7 cellular contexts compared by ENCODE assay signal in genomic region chr10:6201511-6201975, GRCh38. TPM values are rescaled to one million over a fixed set of nuclear protein-coding genes. Genes with fewer than 3 reads are reported as not detected.
DNase-seq lines count a peak whose midpoint lies in the region; ATAC-seq and TF ChIP-seq lines count a peak whose summit lies in the region.

No MANE protein-coding gene starts in this region.

- no peak for TF ChIP-seq EP300 in neural cell (conservative IDR thresholded peaks at IDR 0.05; ENCODE audit: poor library complexity, severe bottlenecking)

- no peaks in the 10 kb centered on the region for H3K9me3 ChIP-seq in neural cell (ENCODE audit: low read length)

- ATAC-seq in GM18858 (IDR thresholded peaks at IDR 0.05; ENCODE audit: unreplicated experiment): peak; percentile 53
- peak; percentile 28 for ATAC-seq in HG02938 (IDR thresholded peaks at IDR 0.05; ENCODE audit: unreplicated experiment)
- peak; percentile 64 to 68 for ATAC-seq in activated T-cell treated with anti-CD3 and anti-CD28 coated beads, Interleukin-2, amount 50 U/mL, for 72 hours (replicated peaks in 1 of 2)
- peak; percentile 76 for ATAC-seq in stimulated activated naive CD8-positive, alpha-beta T cell treated with anti-CD3 and anti-CD28 coated beads, Interleukin-15, amount 100 ng/mL, for 72 hours

- peaks cover 15% of the 10 kb centered on the region for H3K27me3 ChIP-seq in neural cell (ENCODE audit: insufficient read depth, low read depth, low read length)

- no peak for TF ChIP-seq RAD21 in neural cell (conservative IDR thresholded peaks at IDR 0.05)

- H3K4me3 Mint-ChIP-seq in activated T-cell treated with anti-CD3 and anti-CD28 coated beads, Interleukin-2, amount 50 U/mL, for 72 hours: peak overlapping the region; percentile 88 to 94
- peak overlapping the region; percentile 89 to 99 for H3K4me3 Mint-ChIP-seq in stimulated activated naive CD8-positive, alpha-beta T cell treated with anti-CD3 and anti-CD28 coated beads, Interleukin-15, amount 100 ng/mL, for 72 hours

- DNase-seq in NOMO-1 treated with DMSO at 0.1 percent for 48 hours (lab: John Stamatoyannopoulos, UW; ENCODE audit: unreplicated experiment) (peak; percentile 57), fibroblast of mammary gland (ENCODE audit: low read depth) (peak; percentile 31)
- DNase-seq in activated T-cell treated with anti-CD3 and anti-CD28 coated beads, Interleukin-2, amount 50 U/mL, for 72 hours: peak; percentile 85 to 89
- peak; percentile 78 to 85 for DNase-seq in stimulated activated naive CD8-positive, alpha-beta T cell treated with anti-CD3 and anti-CD28 coated beads, Interleukin-15, amount 100 ng/mL, for 72 hours

- H3K9me3 Mint-ChIP-seq in activated T-cell treated with anti-CD3 and anti-CD28 coated beads, Interleukin-2, amount 50 U/mL, for 72 hours: no peaks in the 10 kb centered on the region
- no peaks in the 10 kb centered on the region for H3K9me3 Mint-ChIP-seq in stimulated activated naive CD8-positive, alpha-beta T cell treated with anti-CD3 and anti-CD28 coated beads, Interleukin-15, amount 100 ng/mL, for 72 hours

- H3K27ac ChIP-seq in neural cell (ENCODE audit: low read length): no peak overlapping the region

- peak overlapping the region; percentile 43 for H3K4me3 ChIP-seq in fibroblast of mammary gland (ENCODE audit: control insufficient read depth, low read depth, low read length)
- H3K4me3 ChIP-seq in neural cell (ENCODE audit: low read length): peak overlapping the region; percentile 96

- H3K79me2 ChIP-seq in neural cell (replicated peaks; ENCODE audit: insufficient read depth, low read length): peaks cover 22% of the 10 kb centered on the region

- TF ChIP-seq CTCF in fibroblast of mammary gland (conservative IDR thresholded peaks at IDR 0.05; ENCODE audit: control insufficient read depth, insufficient read depth, low read depth, low read length): no peak
- TF ChIP-seq CTCF in neural cell (IDR thresholded peaks at IDR 0.05; ENCODE audit: poor library complexity, severe bottlenecking): no peak

- no peaks in the 10 kb centered on the region for H4K20me1 ChIP-seq in neural cell (ENCODE audit: insufficient read depth)

- peak overlapping the region; percentile 71 for H3K27ac Mint-ChIP-seq in activated T-cell treated with anti-CD3 and anti-CD28 coated beads, Interleukin-2, amount 50 U/mL, for 72 hours
- H3K27ac Mint-ChIP-seq in stimulated activated naive CD8-positive, alpha-beta T cell treated with anti-CD3 and anti-CD28 coated beads, Interleukin-15, amount 100 ng/mL, for 72 hours: peak overlapping the region; percentile 34 to 89

- H3K36me3 ChIP-seq in neural cell (ENCODE audit: insufficient read depth, low read length): no peaks in the 10 kb centered on the region

- peaks cover 31% of the 10 kb centered on the region for H3K4me1 Mint-ChIP-seq in activated T-cell treated with anti-CD3 and anti-CD28 coated beads, Interleukin-2, amount 50 U/mL, for 72 hours (ENCODE audit: low read depth)
- peaks cover 47% of the 10 kb centered on the region for H3K4me1 Mint-ChIP-seq in stimulated activated naive CD8-positive, alpha-beta T cell treated with anti-CD3 and anti-CD28 coated beads, Interleukin-15, amount 100 ng/mL, for 72 hours

- peak overlapping the region; percentile 88 for H3K4me2 ChIP-seq in neural cell (ENCODE audit: low read length)

- no peak overlapping the region for H2AFZ ChIP-seq in neural cell (ENCODE audit: low read depth, low read length)

- H3F3A ChIP-seq in neural cell (ENCODE audit: insufficient read depth, low read length, poor library complexity, severe bottlenecking): peaks cover 2% of the 10 kb centered on the region

- H3K36me3 Mint-ChIP-seq in activated T-cell treated with anti-CD3 and anti-CD28 coated beads, Interleukin-2, amount 50 U/mL, for 72 hours (ENCODE audit: insufficient read depth in 2 of 2): peaks cover 7 to 15% of the 10 kb centered on the region in 2 donors

- no peaks in the 10 kb centered on the region for H3K9me2 ChIP-seq in neural cell (ENCODE audit: insufficient read depth, low read length)

- H3K9ac ChIP-seq in neural cell (ENCODE audit: low read length): no peak overlapping the region

- H3K27me3 Mint-ChIP-seq in activated T-cell treated with anti-CD3 and anti-CD28 coated beads, Interleukin-2, amount 50 U/mL, for 72 hours (ENCODE audit: low read depth): no peaks in the 10 kb centered on the region
- no peaks in the 10 kb centered on the region for H3K27me3 Mint-ChIP-seq in stimulated activated naive CD8-positive, alpha-beta T cell treated with anti-CD3 and anti-CD28 coated beads, Interleukin-15, amount 100 ng/mL, for 72 hours

TF ChIP-seq in neural cell, 6 proteins besides CTCF, POLR2A, EP300 and RAD21:
- TF ChIP-seq MXI1 (conservative IDR thresholded peaks at IDR 0.05; ENCODE audit: poor library complexity, severe bottlenecking) (peak; percentile 67), REST (IDR thresholded peaks at IDR 0.05; ENCODE audit: borderline replicate concordance) (no peak)

RNA-seq across cellular contexts. Expression of gene PFKFB3, which starts 1.2 kb away (rescaled TPM):
- total RNA-seq in activated T-cell treated with anti-CD3 and anti-CD28 coated beads, Interleukin-2, amount 50 U/mL, for 72 hours: 100 to 1,000 TPM; 120 to 153 TPM
- 33.4 and 36.2 TPM in 2 replicates for polyA plus RNA-seq in neural cell
- polyA minus RNA-seq in neural cell: 24.1 and 30.2 TPM in 2 replicates

Comparison
In these comparisons a context has a peak if more than half of its experiments do, and no peak if none do; other contexts are left out.
1. DNase-seq: peak in every context shown above with its lines; median percentile 87 in activated T-cell treated with anti-CD3 and anti-CD28 coated beads, Interleukin-2, amount 50 U/mL, for 72 hours; 82 in stimulated activated naive CD8-positive, alpha-beta T cell treated with anti-CD3 and anti-CD28 coated beads, Interleukin-15, amount 100 ng/mL, for 72 hours; 57 in NOMO-1 treated with DMSO at 0.1 percent for 48 hours; 31 in fibroblast of mammary gland.